In genomic region chr18:13257361-13257980, GRCh38 we compare ENCODE assay signal across 25 cellular contexts.
"Had no signal": no experiment of that assay in that cellular context is flagged by ENCODE, and none has a peak within 500 bp of the region (broad histone marks: within the 10 kb centered on the region; RNA-seq: fewer than 3 reads in every experiment).

No MANE protein-coding gene starts in this region.

- H3K4me3 ChIP-seq: gastroesophageal sphincter, heart left ventricle, lung, ovary, psoas muscle, right atrium auricular region, thyroid gland had no signal

- H3K36me3 ChIP-seq: heart left ventricle, ovary, right atrium auricular region, thyroid gland had no signal

- H3K4me3 Mint-ChIP-seq: activated B cell treated with CpG ODN at 0.5 μM for 24 hours; activated CD8-positive, alpha-beta T cell treated with anti-CD3 and anti-CD28 coated beads, Interleukin-2, amount 10 ng/mL, durations not matched to agents 7 days and 5 days; activated naive CD4-positive, alpha-beta T cell treated with anti-CD3 and anti-CD28 coated beads, Interleukin-2, amount 10 ng/mL, durations not matched to agents 7 days and 5 days; brain; central memory CD8-positive, alpha-beta T cell; natural killer cell; stimulated activated naive CD8-positive, alpha-beta T cell treated with anti-CD3 and anti-CD28 coated beads, Interleukin-15, Interleukin-2, amounts not matched to agents 100 ng/mL and 50 ng/mL, for 24 hours; T-helper 1 cell treated with Interleukin-12 subunit alpha and Interleukin-12 subunit beta and Interleukin-4 antibody, amounts not matched to agents 30 μg/mL and 1 μg/mL, for 36 hours had no signal

- H3K9me3 ChIP-seq: gastroesophageal sphincter, heart left ventricle, ovary, psoas muscle, right atrium auricular region, thyroid gland had no signal

- ATAC-seq: activated CD8-positive, alpha-beta T cell treated with anti-CD3 and anti-CD28 coated beads, Interleukin-2, amount 10 ng/mL, durations not matched to agents 7 days and 5 days; gastroesophageal sphincter; heart left ventricle; natural killer cell; psoas muscle had no signal

- H3K27me3 ChIP-seq: gastroesophageal sphincter, heart left ventricle, ovary, right atrium auricular region, thyroid gland had no signal

- DNase-seq: activated B cell treated with CpG ODN at 0.5 μM for 24 hours; activated CD4-positive, alpha-beta T cell treated with anti-CD3 and anti-CD28 coated beads for 48 hours; activated CD8-positive, alpha-beta T cell treated with anti-CD3 and anti-CD28 coated beads, Interleukin-2, amount 10 ng/mL, durations not matched to agents 7 days and 5 days; activated effector memory CD4-positive, alpha-beta T cell treated with anti-CD3 and anti-CD28 coated beads, Interleukin-2, amount 50 U/mL, for 16 hours; activated naive CD4-positive, alpha-beta T cell treated with anti-CD3 and anti-CD28 coated beads, Interleukin-2, amount 10 ng/mL, durations not matched to agents 7 days and 5 days; anterior cingulate cortex; cortex of kidney; kidney; midbrain; natural killer cell; ovary; psoas muscle; stimulated activated CD4-positive, alpha-beta T cell treated with anti-CD3 and anti-CD28 coated beads, Interleukin-4, amount 100 ng/mL, for 24 hours; substantia nigra; T1000; thyroid gland had no signal

- H3K36me3 Mint-ChIP-seq: activated naive CD4-positive, alpha-beta T cell treated with anti-CD3 and anti-CD28 coated beads, Interleukin-2, amount 10 ng/mL, durations not matched to agents 7 days and 5 days; brain; natural killer cell had no signal

- H3K27me3 Mint-ChIP-seq: stimulated activated naive CD8-positive, alpha-beta T cell treated with anti-CD3 and anti-CD28 coated beads, Interleukin-15, Interleukin-2, amounts not matched to agents 100 ng/mL and 50 ng/mL, for 24 hours had no signal

- H3K27ac Mint-ChIP-seq: activated B cell treated with CpG ODN at 0.5 μM for 24 hours; activated CD8-positive, alpha-beta T cell treated with anti-CD3 and anti-CD28 coated beads, Interleukin-2, amount 10 ng/mL, durations not matched to agents 7 days and 5 days; activated naive CD4-positive, alpha-beta T cell treated with anti-CD3 and anti-CD28 coated beads, Interleukin-2, amount 10 ng/mL, durations not matched to agents 7 days and 5 days; natural killer cell; stimulated activated naive CD8-positive, alpha-beta T cell treated with anti-CD3 and anti-CD28 coated beads, Interleukin-15, Interleukin-2, amounts not matched to agents 100 ng/mL and 50 ng/mL, for 24 hours; T-helper 1 cell treated with Interleukin-12 subunit alpha and Interleukin-12 subunit beta and Interleukin-4 antibody, amounts not matched to agents 30 μg/mL and 1 μg/mL, for 36 hours had no signal

- H3K27ac ChIP-seq: epithelial cell of prostate, heart left ventricle, ovary, psoas muscle, right atrium auricular region had no signal

- H3K9me3 Mint-ChIP-seq: activated B cell treated with CpG ODN at 0.5 μM for 24 hours; activated naive CD4-positive, alpha-beta T cell treated with anti-CD3 and anti-CD28 coated beads, Interleukin-2, amount 10 ng/mL, durations not matched to agents 7 days and 5 days; central memory CD8-positive, alpha-beta T cell; natural killer cell; stimulated activated naive CD8-positive, alpha-beta T cell treated with anti-CD3 and anti-CD28 coated beads, Interleukin-15, Interleukin-2, amounts not matched to agents 100 ng/mL and 50 ng/mL, for 24 hours; T-helper 1 cell treated with Interleukin-12 subunit alpha and Interleukin-12 subunit beta and Interleukin-4 antibody, amounts not matched to agents 30 μg/mL and 1 μg/mL, for 36 hours had no signal
